ENCODE assay signal across 1 cellular context in the genomic region with DNA sequence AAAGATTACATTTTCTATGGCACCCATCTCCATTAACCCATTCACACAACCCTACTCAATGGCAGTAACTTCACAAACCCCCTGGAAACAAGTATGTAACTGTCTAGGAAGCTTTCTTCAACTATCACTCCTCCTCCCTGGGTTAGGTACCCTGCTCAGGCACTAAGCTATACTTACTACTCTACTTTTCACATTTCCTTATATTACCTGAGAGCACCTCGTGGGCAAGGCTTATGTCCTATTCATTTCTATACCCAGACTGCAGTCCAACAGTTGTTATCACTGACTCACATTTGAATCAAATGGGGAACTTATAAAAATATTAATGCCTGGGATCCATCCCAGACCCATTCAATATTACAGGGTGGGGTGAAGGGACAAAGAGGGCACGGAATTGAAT.
TF ChIP-seq lines count a peak whose summit lies in the region.

No MANE protein-coding gene starts in this region.

TF ChIP-seq in H1, 55 proteins besides CTCF, POLR2A, EP300 and RAD21:
- TF ChIP-seq YY1 (IDR thresholded peaks at IDR 0.05; ENCODE audit: low read depth, low read length) (no peak), POU5F1 (IDR thresholded peaks at IDR 0.05; ENCODE audit: low read depth, low read length) (no peak), PHF8 (conservative IDR thresholded peaks at IDR 0.05; ENCODE audit: low read depth, low read length) (no peak), EGR1 (IDR thresholded peaks at IDR 0.05; ENCODE audit: borderline replicate concordance, low read depth, low read length) (no peak), FOSL1 (IDR thresholded peaks at IDR 0.05; ENCODE audit: insufficient read depth, low read depth, low read length) (no peak), GTF2F1 (IDR thresholded peaks at IDR 0.05; ENCODE audit: borderline replicate concordance, low read depth, low read length) (no peak), TAF1 (IDR thresholded peaks at IDR 0.05; ENCODE audit: low read depth, low read length) (no peak)
- TF ChIP-seq, protein P1, sequence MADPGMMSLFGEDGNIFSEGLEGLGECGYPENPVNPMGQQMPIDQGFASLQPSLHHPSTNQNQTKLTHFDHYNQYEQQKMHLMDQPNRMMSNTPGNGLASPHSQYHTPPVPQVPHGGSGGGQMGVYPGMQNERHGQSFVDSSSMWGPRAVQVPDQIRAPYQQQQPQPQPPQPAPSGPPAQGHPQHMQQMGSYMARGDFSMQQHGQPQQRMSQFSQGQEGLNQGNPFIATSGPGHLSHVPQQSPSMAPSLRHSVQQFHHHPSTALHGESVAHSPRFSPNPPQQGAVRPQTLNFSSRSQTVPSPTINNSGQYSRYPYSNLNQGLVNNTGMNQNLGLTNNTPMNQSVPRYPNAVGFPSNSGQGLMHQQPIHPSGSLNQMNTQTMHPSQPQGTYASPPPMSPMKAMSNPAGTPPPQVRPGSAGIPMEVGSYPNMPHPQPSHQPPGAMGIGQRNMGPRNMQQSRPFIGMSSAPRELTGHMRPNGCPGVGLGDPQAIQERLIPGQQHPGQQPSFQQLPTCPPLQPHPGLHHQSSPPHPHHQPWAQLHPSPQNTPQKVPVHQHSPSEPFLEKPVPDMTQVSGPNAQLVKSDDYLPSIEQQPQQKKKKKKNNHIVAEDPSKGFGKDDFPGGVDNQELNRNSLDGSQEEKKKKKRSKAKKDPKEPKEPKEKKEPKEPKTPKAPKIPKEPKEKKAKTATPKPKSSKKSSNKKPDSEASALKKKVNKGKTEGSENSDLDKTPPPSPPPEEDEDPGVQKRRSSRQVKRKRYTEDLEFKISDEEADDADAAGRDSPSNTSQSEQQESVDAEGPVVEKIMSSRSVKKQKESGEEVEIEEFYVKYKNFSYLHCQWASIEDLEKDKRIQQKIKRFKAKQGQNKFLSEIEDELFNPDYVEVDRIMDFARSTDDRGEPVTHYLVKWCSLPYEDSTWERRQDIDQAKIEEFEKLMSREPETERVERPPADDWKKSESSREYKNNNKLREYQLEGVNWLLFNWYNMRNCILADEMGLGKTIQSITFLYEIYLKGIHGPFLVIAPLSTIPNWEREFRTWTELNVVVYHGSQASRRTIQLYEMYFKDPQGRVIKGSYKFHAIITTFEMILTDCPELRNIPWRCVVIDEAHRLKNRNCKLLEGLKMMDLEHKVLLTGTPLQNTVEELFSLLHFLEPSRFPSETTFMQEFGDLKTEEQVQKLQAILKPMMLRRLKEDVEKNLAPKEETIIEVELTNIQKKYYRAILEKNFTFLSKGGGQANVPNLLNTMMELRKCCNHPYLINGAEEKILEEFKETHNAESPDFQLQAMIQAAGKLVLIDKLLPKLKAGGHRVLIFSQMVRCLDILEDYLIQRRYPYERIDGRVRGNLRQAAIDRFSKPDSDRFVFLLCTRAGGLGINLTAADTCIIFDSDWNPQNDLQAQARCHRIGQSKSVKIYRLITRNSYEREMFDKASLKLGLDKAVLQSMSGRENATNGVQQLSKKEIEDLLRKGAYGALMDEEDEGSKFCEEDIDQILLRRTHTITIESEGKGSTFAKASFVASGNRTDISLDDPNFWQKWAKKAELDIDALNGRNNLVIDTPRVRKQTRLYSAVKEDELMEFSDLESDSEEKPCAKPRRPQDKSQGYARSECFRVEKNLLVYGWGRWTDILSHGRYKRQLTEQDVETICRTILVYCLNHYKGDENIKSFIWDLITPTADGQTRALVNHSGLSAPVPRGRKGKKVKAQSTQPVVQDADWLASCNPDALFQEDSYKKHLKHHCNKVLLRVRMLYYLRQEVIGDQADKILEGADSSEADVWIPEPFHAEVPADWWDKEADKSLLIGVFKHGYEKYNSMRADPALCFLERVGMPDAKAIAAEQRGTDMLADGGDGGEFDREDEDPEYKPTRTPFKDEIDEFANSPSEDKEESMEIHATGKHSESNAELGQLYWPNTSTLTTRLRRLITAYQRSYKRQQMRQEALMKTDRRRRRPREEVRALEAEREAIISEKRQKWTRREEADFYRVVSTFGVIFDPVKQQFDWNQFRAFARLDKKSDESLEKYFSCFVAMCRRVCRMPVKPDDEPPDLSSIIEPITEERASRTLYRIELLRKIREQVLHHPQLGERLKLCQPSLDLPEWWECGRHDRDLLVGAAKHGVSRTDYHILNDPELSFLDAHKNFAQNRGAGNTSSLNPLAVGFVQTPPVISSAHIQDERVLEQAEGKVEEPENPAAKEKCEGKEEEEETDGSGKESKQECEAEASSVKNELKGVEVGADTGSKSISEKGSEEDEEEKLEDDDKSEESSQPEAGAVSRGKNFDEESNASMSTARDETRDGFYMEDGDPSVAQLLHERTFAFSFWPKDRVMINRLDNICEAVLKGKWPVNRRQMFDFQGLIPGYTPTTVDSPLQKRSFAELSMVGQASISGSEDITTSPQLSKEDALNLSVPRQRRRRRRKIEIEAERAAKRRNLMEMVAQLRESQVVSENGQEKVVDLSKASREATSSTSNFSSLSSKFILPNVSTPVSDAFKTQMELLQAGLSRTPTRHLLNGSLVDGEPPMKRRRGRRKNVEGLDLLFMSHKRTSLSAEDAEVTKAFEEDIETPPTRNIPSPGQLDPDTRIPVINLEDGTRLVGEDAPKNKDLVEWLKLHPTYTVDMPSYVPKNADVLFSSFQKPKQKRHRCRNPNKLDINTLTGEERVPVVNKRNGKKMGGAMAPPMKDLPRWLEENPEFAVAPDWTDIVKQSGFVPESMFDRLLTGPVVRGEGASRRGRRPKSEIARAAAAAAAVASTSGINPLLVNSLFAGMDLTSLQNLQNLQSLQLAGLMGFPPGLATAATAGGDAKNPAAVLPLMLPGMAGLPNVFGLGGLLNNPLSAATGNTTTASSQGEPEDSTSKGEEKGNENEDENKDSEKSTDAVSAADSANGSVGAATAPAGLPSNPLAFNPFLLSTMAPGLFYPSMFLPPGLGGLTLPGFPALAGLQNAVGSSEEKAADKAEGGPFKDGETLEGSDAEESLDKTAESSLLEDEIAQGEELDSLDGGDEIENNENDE (IDR thresholded peaks at IDR 0.05; ENCODE audit: insufficient replicate concordance, low read length): no peak
- TF ChIP-seq, protein P2, sequence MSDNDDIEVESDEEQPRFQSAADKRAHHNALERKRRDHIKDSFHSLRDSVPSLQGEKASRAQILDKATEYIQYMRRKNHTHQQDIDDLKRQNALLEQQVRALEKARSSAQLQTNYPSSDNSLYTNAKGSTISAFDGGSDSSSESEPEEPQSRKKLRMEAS (IDR thresholded peaks at IDR 0.05): no peak
